Comparison of ENCODE assay signal across 15 cellular contexts in the genomic region with DNA sequence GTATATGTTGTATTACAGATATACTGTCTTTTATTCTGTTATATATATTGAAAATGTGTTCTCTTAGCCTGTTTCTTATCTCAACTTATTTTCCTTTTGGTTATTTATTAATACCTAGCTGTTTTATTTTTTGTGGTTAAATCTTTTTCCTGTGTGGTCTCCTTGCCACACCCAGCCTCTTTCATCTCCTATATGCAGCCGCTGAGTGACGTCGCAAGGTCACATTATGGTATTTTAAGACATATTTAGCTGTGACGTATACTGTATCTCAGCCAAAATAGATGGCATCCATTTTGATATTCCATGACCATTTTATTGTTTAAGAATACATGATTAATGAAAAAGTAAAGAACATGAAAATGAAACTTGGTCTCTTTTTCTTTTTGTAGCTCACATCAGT. TPM values are rescaled to one million over a fixed set of nuclear protein-coding genes. Genes with fewer than 3 reads are reported as not detected.
DNase-seq lines count a peak whose midpoint lies in the region; ATAC-seq and TF ChIP-seq lines count a peak whose summit lies in the region.
"Had no signal": no experiment of that assay in that cellular context is flagged by ENCODE, and none has a peak within 500 bp of the region (broad histone marks: within the 10 kb centered on the region; RNA-seq: fewer than 3 reads in every experiment).

No MANE protein-coding gene starts in this region.

- intact Hi-C loops in cardiac septum (cut with DNase I) = loop anchor here (10.0 kb wide), 1 partner anchor 893 kb away; no protein-coding TSS in a partner anchor

- H3K4me1 Mint-ChIP-seq in activated T-cell treated with anti-CD3 and anti-CD28 coated beads, Interleukin-2, amount 50 U/mL, for 4 hours (ENCODE audit: low read depth) = peaks cover 26% of the 10 kb centered on the region
- peaks cover 11% of the 10 kb centered on the region for H3K4me1 Mint-ChIP-seq in activated T-cell treated with anti-CD3 and anti-CD28 coated beads, Interleukin-2, amount 50 U/mL, for 72 hours (ENCODE audit: low read depth)
- no peaks in the 10 kb centered on the region for H3K4me1 Mint-ChIP-seq in GM23338

- H3K79me2 ChIP-seq in GM23338 (replicated peaks; ENCODE audit: insufficient read depth) = peaks cover 6% of the 10 kb centered on the region

- peaks cover 1% of the 10 kb centered on the region for H3K36me3 Mint-ChIP-seq in activated T-cell treated with anti-CD3 and anti-CD28 coated beads, Interleukin-2, amount 50 U/mL, for 4 hours (ENCODE audit: insufficient read depth)
- H3K36me3 Mint-ChIP-seq in activated T-cell treated with anti-CD3 and anti-CD28 coated beads, Interleukin-2, amount 50 U/mL, for 72 hours (ENCODE audit: insufficient read depth in 2 of 2) = peaks cover 16 to 53% of the 10 kb centered on the region in 2 donors
- H3K36me3 Mint-ChIP-seq in GM23338 (ENCODE audit: low read depth) = peaks cover 77% of the 10 kb centered on the region

- H3K27ac ChIP-seq in effector memory CD4-positive, alpha-beta T cell (ENCODE audit: insufficient read depth, low read length, poor library complexity, severe bottlenecking) = no peak overlapping the region
- no peak overlapping the region for H3K27ac ChIP-seq in GM23338 (ENCODE audit: low read depth)
- H3K27ac ChIP-seq: pancreas had no signal

- no peaks in the 10 kb centered on the region for H3K36me3 ChIP-seq in effector memory CD4-positive, alpha-beta T cell (ENCODE audit: control insufficient read depth, insufficient read depth, low read length)
- H3K36me3 ChIP-seq in GM23338 (ENCODE audit: insufficient read depth) = peaks cover 69% of the 10 kb centered on the region
- H3K36me3 ChIP-seq: pancreas had no signal

- no peaks in the 10 kb centered on the region for H3K27me3 Mint-ChIP-seq in activated T-cell treated with anti-CD3 and anti-CD28 coated beads, Interleukin-2, amount 50 U/mL, for 4 hours (ENCODE audit: low read depth)
- H3K27me3 Mint-ChIP-seq in activated T-cell treated with anti-CD3 and anti-CD28 coated beads, Interleukin-2, amount 50 U/mL, for 72 hours (ENCODE audit: low read depth) = no peaks in the 10 kb centered on the region
- H3K27me3 Mint-ChIP-seq in GM23338 (ENCODE audit: insufficient read depth, low read depth, poor library complexity) = peaks cover 5% of the 10 kb centered on the region
- H3K27me3 Mint-ChIP-seq: activated T-cell treated with anti-CD3 and anti-CD28 coated beads, Interleukin-2, amount 50 U/mL, for 24 hours had no signal

- no peak overlapping the region for H3K4me2 ChIP-seq in GM23338

- H3K4me3 Mint-ChIP-seq in activated T-cell treated with anti-CD3 and anti-CD28 coated beads, Interleukin-2, amount 50 U/mL, for 4 hours = peak overlapping the region; percentile 36
- H3K4me3 Mint-ChIP-seq in activated T-cell treated with anti-CD3 and anti-CD28 coated beads, Interleukin-2, amount 50 U/mL, for 72 hours = no peak overlapping the region
- H3K4me3 Mint-ChIP-seq in GM23338 = no peak overlapping the region
- H3K4me3 Mint-ChIP-seq: activated T-cell treated with anti-CD3 and anti-CD28 coated beads, Interleukin-2, amount 50 U/mL, for 24 hours had no signal

- peaks cover 4% of the 10 kb centered on the region for H3K4me1 ChIP-seq in effector memory CD4-positive, alpha-beta T cell (ENCODE audit: control insufficient read depth, insufficient read depth, low read length, poor library complexity, severe bottlenecking)
- no peaks in the 10 kb centered on the region for H3K4me1 ChIP-seq in GM23338 (ENCODE audit: insufficient read depth)
- H3K4me1 ChIP-seq: pancreas had no signal

- peaks cover 2% of the 10 kb centered on the region; the same call in 1 of the 2 replicates for H3F3A ChIP-seq in GM23338 (replicated peaks; ENCODE audit: low read depth)

- H3K9me2 ChIP-seq in GM23338 (ENCODE audit: insufficient read depth) = no peaks in the 10 kb centered on the region

- H2AFZ ChIP-seq in GM23338 = no peak overlapping the region

- H4K20me1 ChIP-seq in GM23338 (replicated peaks; ENCODE audit: insufficient read depth) = peaks cover 18% of the 10 kb centered on the region

- H3K9me3 ChIP-seq in effector memory CD4-positive, alpha-beta T cell (ENCODE audit: control insufficient read depth, low read length) = no peaks in the 10 kb centered on the region
- H3K9me3 ChIP-seq: pancreas had no signal

- H3K4me3 ChIP-seq in effector memory CD4-positive, alpha-beta T cell (ENCODE audit: insufficient read depth, low read depth, low read length, poor library complexity, severe bottlenecking) = peak overlapping the region; percentile 22
- H3K4me3 ChIP-seq in GM23338 = no peak overlapping the region
- H3K4me3 ChIP-seq: pancreas had no signal

- no peak for DNase-seq in activated T-cell treated with anti-CD3 and anti-CD28 coated beads, Interleukin-2, amount 50 U/mL, for 4 hours
- no peak for DNase-seq in activated T-cell treated with anti-CD3 and anti-CD28 coated beads, Interleukin-2, amount 50 U/mL, for 72 hours
- DNase-seq in T-helper 1 cell (peak in 3 of 5 donors; percentile 25 to 62 (median 43)), GM23338 (ENCODE audit: low spot score) (no peak), cardiac septum (ENCODE audit: low spot score) (no peak)
- peak; percentile 31 to 53 (median 36) for DNase-seq in effector memory CD4-positive, alpha-beta T cell
- DNase-seq: activated T-cell treated with anti-CD3 and anti-CD28 coated beads, Interleukin-2, amount 50 U/mL, for 24 hours; NCI-H1436; pancreas; SHP77 treated with DMSO at 0.1 percent for 48 hours; stimulated activated CD4-positive, alpha-beta T cell treated with anti-CD3 and anti-CD28 coated beads, Interleukin-4, amount 100 ng/mL, for 1 hour; trophoblast cell had no signal

- TF ChIP-seq CTCF in GM23338 (conservative IDR thresholded peaks at IDR 0.05; ENCODE audit: low read depth in 2 of 2) = no peak

- ATAC-seq in activated T-cell treated with anti-CD3 and anti-CD28 coated beads, Interleukin-2, amount 50 U/mL, for 4 hours = no peak
- no peak for ATAC-seq in activated T-cell treated with anti-CD3 and anti-CD28 coated beads, Interleukin-2, amount 50 U/mL, for 72 hours (replicated peaks in 1 of 2)
- peak; percentile 55 for ATAC-seq in GM19452 (IDR thresholded peaks at IDR 0.05; ENCODE audit: unreplicated experiment)
- ATAC-seq in GM23338 = no peak
- ATAC-seq in GM18868 (IDR thresholded peaks at IDR 0.05; ENCODE audit: unreplicated experiment) = no peak
- ATAC-seq: left lobe of liver, pancreas had no signal

- no peaks in the 10 kb centered on the region for H3K27me3 ChIP-seq in effector memory CD4-positive, alpha-beta T cell (replicated peaks; ENCODE audit: control insufficient read depth, insufficient read depth, low read length, poor library complexity, severe bottlenecking)
- H3K27me3 ChIP-seq in GM23338 (ENCODE audit: insufficient read depth) = no peaks in the 10 kb centered on the region
- H3K27me3 ChIP-seq: pancreas had no signal

- no peak overlapping the region for H3K27ac Mint-ChIP-seq in activated T-cell treated with anti-CD3 and anti-CD28 coated beads, Interleukin-2, amount 50 U/mL, for 72 hours
- no peak overlapping the region for H3K27ac Mint-ChIP-seq in GM23338
- H3K27ac Mint-ChIP-seq: activated T-cell treated with anti-CD3 and anti-CD28 coated beads, Interleukin-2, amount 50 U/mL, for 24 hours had no signal

- H3K9me3 Mint-ChIP-seq in activated T-cell treated with anti-CD3 and anti-CD28 coated beads, Interleukin-2, amount 50 U/mL, for 4 hours = no peaks in the 10 kb centered on the region
- no peaks in the 10 kb centered on the region for H3K9me3 Mint-ChIP-seq in activated T-cell treated with anti-CD3 and anti-CD28 coated beads, Interleukin-2, amount 50 U/mL, for 72 hours
- no peaks in the 10 kb centered on the region; the same call in 2 of the 3 replicates for H3K9me3 Mint-ChIP-seq in GM23338
- H3K9me3 Mint-ChIP-seq: activated T-cell treated with anti-CD3 and anti-CD28 coated beads, Interleukin-2, amount 50 U/mL, for 24 hours had no signal

TF ChIP-seq in GM23338, 12 proteins besides CTCF, POLR2A, EP300 and RAD21 (continues in another document):
- TF ChIP-seq ZNF114 (CRISPR knock-in tag; IDR thresholded peaks at IDR 0.05) = no peak
- TF ChIP-seq, protein P1, sequence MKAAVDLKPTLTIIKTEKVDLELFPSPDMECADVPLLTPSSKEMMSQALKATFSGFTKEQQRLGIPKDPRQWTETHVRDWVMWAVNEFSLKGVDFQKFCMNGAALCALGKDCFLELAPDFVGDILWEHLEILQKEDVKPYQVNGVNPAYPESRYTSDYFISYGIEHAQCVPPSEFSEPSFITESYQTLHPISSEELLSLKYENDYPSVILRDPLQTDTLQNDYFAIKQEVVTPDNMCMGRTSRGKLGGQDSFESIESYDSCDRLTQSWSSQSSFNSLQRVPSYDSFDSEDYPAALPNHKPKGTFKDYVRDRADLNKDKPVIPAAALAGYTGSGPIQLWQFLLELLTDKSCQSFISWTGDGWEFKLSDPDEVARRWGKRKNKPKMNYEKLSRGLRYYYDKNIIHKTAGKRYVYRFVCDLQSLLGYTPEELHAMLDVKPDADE (IDR thresholded peaks at IDR 0.05) = no peak
- TF ChIP-seq, protein P2, sequence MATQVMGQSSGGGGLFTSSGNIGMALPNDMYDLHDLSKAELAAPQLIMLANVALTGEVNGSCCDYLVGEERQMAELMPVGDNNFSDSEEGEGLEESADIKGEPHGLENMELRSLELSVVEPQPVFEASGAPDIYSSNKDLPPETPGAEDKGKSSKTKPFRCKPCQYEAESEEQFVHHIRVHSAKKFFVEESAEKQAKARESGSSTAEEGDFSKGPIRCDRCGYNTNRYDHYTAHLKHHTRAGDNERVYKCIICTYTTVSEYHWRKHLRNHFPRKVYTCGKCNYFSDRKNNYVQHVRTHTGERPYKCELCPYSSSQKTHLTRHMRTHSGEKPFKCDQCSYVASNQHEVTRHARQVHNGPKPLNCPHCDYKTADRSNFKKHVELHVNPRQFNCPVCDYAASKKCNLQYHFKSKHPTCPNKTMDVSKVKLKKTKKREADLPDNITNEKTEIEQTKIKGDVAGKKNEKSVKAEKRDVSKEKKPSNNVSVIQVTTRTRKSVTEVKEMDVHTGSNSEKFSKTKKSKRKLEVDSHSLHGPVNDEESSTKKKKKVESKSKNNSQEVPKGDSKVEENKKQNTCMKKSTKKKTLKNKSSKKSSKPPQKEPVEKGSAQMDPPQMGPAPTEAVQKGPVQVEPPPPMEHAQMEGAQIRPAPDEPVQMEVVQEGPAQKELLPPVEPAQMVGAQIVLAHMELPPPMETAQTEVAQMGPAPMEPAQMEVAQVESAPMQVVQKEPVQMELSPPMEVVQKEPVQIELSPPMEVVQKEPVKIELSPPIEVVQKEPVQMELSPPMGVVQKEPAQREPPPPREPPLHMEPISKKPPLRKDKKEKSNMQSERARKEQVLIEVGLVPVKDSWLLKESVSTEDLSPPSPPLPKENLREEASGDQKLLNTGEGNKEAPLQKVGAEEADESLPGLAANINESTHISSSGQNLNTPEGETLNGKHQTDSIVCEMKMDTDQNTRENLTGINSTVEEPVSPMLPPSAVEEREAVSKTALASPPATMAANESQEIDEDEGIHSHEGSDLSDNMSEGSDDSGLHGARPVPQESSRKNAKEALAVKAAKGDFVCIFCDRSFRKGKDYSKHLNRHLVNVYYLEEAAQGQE (IDR thresholded peaks at IDR 0.05; ENCODE audit: unreplicated experiment) = no peak

RNA-seq across cellular contexts. Expression of a gene that starts 29.1 kb away (rescaled TPM):
- 1 to 10 TPM; 3.5 to 4.6 (median 3.5) TPM for total RNA-seq in activated T-cell treated with anti-CD3 and anti-CD28 coated beads, Interleukin-2, amount 50 U/mL, for 4 hours
- 10 to 100 TPM; 87.2 to 96.3 TPM for total RNA-seq in activated T-cell treated with anti-CD3 and anti-CD28 coated beads, Interleukin-2, amount 50 U/mL, for 72 hours
- 123 TPM in 2 replicates for total RNA-seq in GM23338 (2014; rRNA removed; shearing (Covaris generic))
- 301 and 376 TPM in 2 replicates for polyA plus RNA-seq in GM23338 (2016; fragmentation: Nextera tagmentation; extraction: Ambion mirVana)
- total RNA-seq in cardiac septum = 0.67 TPM

Comparison
In these comparisons a context has a peak if more than half of its experiments do, and no peak if none do; other contexts are left out.
1. RNA of a gene that starts 29.1 kb away (total RNA-seq): 123 TPM in GM23338 and 87.2 to 96.3 TPM in activated T-cell treated with anti-CD3 and anti-CD28 coated beads, Interleukin-2, amount 50 U/mL, for 72 hours; 3.5 to 4.6 TPM in activated T-cell treated with anti-CD3 and anti-CD28 coated beads, Interleukin-2, amount 50 U/mL, for 4 hours and 0.67 TPM in cardiac septum (single experiment); every median in the first group is over 10 times any median in the second.
2. DNase-seq: peak in T-helper 1 cell (3 of 5) and effector memory CD4-positive, alpha-beta T cell (3 of 3); none in activated T-cell treated with anti-CD3 and anti-CD28 coated beads, Interleukin-2, amount 50 U/mL, for 4 hours (single experiment), activated T-cell treated with anti-CD3 and anti-CD28 coated beads, Interleukin-2, amount 50 U/mL, for 72 hours (0 of 2), GM23338 (single experiment) and cardiac septum (single experiment).